In genomic region chr5:106827061-106827460, GRCh38 we compare ENCODE assay signal across 20 cellular contexts.
DNase-seq lines count a peak whose midpoint lies in the region; ATAC-seq and TF ChIP-seq lines count a peak whose summit lies in the region.
"Had no signal": no experiment of that assay in that cellular context is flagged by ENCODE, and none has a peak within 500 bp of the region (broad histone marks: within the 10 kb centered on the region; RNA-seq: fewer than 3 reads in every experiment).

No MANE protein-coding gene starts in this region.

- POLR2A ChIA-PET in AG04450 (lab: Yijun Ruan, JAX): no interaction called here

- DNase-seq in AG04450 (ENCODE audit: low read depth, low spot score) (peak; percentile 2), RKO (ENCODE audit: low spot score) (peak; percentile 34), choroid plexus epithelial cell (ENCODE audit: low read depth) (peak; percentile 28), iris pigment epithelial cell (ENCODE audit: low read depth) (peak; percentile 72), cardiac septum (ENCODE audit: low spot score) (no peak), GM03348 (ENCODE audit: low spot score) (no peak)
- DNase-seq: 8988T; activated CD4-positive, alpha-beta T cell treated with anti-CD3 and anti-CD28 coated beads for 36 hours; activated naive CD4-positive, alpha-beta T cell treated with Interleukin-2 at 50 U/mL for 16 hours; activated T-cell treated with anti-CD3 and anti-CD28 coated beads, Interleukin-2, amount 50 U/mL, for 48 hours; DMS153; kidney; lower lobe of right lung; NCI-H1436; posterior cingulate gyrus; sigmoid colon had no signal

- intact Hi-C loops in cardiac septum (cut with DNase I): no loop called here

- CTCF ChIA-PET in AG04450 (lab: Charles Lee): no interaction called here

- H3K27ac ChIP-seq in AG04450 (ENCODE audit: low read depth, low read length): no peak overlapping the region
- H3K27ac ChIP-seq: epithelial cell of prostate, lower lobe of right lung, sigmoid colon had no signal

- no peaks in the 10 kb centered on the region for H3K9me3 ChIP-seq in AG04450 (ENCODE audit: control insufficient read depth, insufficient read depth, low read length)
- H3K9me3 ChIP-seq: lower lobe of right lung, sigmoid colon had no signal

- H3K27me3 ChIP-seq in AG04450 (ENCODE audit: control insufficient read depth, insufficient read depth, low read length): no peaks in the 10 kb centered on the region
- H3K27me3 ChIP-seq: sigmoid colon had no signal

- H3K4me3 ChIP-seq in AG04450 (ENCODE audit: low read depth, low read length) (no peak overlapping the region), choroid plexus epithelial cell (ENCODE audit: low read depth, low read length) (no peak overlapping the region)
- H3K4me3 ChIP-seq: K562, lower lobe of right lung, sigmoid colon had no signal

- TF ChIP-seq CTCF in AG04450 (IDR thresholded peaks at IDR 0.05; ENCODE audit: low read depth, low read length) (no peak), choroid plexus epithelial cell (conservative IDR thresholded peaks at IDR 0.05; ENCODE audit: low read depth, low read length) (no peak)

- ATAC-seq in HG03135 (IDR thresholded peaks at IDR 0.05; ENCODE audit: unreplicated experiment): no peak
- ATAC-seq in HG03139 (IDR thresholded peaks at IDR 0.05; ENCODE audit: unreplicated experiment): no peak
- ATAC-seq: activated CD4-positive, alpha-beta T cell treated with anti-CD3 and anti-CD28 coated beads for 36 hours; K562; lower lobe of right lung had no signal

Comparison
In these comparisons a context has a peak if more than half of its experiments do, and no peak if none do; other contexts are left out.
1. DNase-seq: peak in AG04450 (single experiment), RKO (single experiment), choroid plexus epithelial cell (single experiment) and iris pigment epithelial cell (single experiment); none in cardiac septum (single experiment) and GM03348 (single experiment).